In the genomic region with DNA sequence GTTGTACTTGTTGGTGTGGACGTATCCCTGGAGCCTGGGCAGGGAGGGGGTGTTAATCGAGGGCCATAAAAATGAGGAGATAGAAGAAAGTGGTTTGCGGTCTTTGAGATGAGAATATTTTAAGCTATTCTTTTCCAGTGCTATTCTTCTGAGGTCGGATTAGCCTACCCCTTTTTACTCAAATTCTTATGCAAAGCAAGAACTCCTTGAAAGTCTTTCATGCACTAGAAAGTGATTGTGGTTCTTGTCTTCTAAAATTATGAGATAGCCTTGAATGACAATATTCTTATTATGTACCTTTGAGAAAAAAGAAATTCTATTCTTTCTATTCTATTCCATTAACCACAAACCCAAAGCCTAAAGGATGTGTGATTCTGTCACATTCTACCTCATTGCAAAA, we compare ENCODE assay signal across 30 cellular contexts.
"Had no signal": no experiment of that assay in that cellular context is flagged by ENCODE, and none has a peak within 500 bp of the region (broad histone marks: within the 10 kb centered on the region; RNA-seq: fewer than 3 reads in every experiment).

No MANE protein-coding gene starts in this region.

- H3K27me3 ChIP-seq: MG63 had no signal

- H3K36me3 ChIP-seq: MG63 had no signal

- DNase-seq: Karpas-422, Kasumi-1, MG63, MM.1S, MV-4-11, NCI-H1048, NCI-H1092, NCI-H1092 treated with DMSO at 0.1 percent for 48 hours, NCI-H1105, NCI-H1105 treated with DMSO at 0.1 percent for 48 hours, NCI-H1417, NCI-H1417 treated with DMSO at 0.1 percent for 48 hours, NCI-H146, NCI-H1694, NCI-H1694 treated with DMSO at 0.1 percent for 48 hours, NCI-H187, NCI-H187 treated with DMSO at 0.1 percent for 48 hours, NCI-H1930, NCI-H2029, NCI-H2029 treated with DMSO at 0.1 percent for 48 hours, NCI-H2081, NCI-H2081 treated with DMSO at 0.1 percent for 48 hours, NCI-H2107, NCI-H2227 treated with DMSO at 0.1 percent for 48 hours, NCI-H226, NCI-H345, NCI-H446, NCI-H446 treated with DMSO at 0.1 percent for 48 hours, NCI-H510A, NCI-H510A treated with DMSO at 0.1 percent for 48 hours had no signal

- H3K4me3 ChIP-seq: MG63 had no signal

- H3K9me3 ChIP-seq: MG63 had no signal
